Comparison of ENCODE assay signal across 1 cellular context in the genomic region with DNA sequence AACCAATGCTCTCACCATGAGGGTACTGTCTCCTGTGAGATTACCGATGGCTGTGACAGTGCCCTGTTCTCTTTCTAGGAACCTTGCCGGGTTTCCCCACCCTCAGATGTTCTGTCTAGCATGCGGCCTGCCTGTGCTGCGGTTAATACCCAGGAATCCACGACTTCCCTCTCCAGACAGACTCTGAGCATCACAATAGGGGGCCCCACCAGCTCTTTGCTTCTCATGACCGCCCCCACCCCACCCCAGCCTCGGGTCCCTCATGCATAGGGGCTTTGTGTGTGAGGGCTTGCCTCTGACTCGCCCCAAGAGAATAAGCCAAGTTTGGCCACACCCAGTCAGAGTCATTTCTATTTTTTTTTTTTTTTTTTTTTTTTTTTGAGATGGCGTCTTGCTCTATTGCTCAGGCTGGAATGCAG.
A peak's percentile ranks its signal among the peaks of the same experiment; 100 is the strongest.
TF ChIP-seq lines count a peak whose summit lies in the region.

No MANE protein-coding gene starts in this region.

TF ChIP-seq in GM12878, 131 proteins besides CTCF, POLR2A, EP300 and RAD21 (continued from another document and continues in another):
- TF ChIP-seq CREM (IDR thresholded peaks at IDR 0.05; ENCODE audit: low read depth): no peak
- TF ChIP-seq STAT1 (conservative IDR thresholded peaks at IDR 0.05): no peak
- peak; percentile 37 to 67; a peak in 2 of 4 replicates for TF ChIP-seq BHLHE40 (IDR thresholded peaks at IDR 0.05; ENCODE audit: borderline replicate concordance in 1 of 2, low read depth in 2 of 2, low read length in 1 of 2)
- TF ChIP-seq, protein P1, sequence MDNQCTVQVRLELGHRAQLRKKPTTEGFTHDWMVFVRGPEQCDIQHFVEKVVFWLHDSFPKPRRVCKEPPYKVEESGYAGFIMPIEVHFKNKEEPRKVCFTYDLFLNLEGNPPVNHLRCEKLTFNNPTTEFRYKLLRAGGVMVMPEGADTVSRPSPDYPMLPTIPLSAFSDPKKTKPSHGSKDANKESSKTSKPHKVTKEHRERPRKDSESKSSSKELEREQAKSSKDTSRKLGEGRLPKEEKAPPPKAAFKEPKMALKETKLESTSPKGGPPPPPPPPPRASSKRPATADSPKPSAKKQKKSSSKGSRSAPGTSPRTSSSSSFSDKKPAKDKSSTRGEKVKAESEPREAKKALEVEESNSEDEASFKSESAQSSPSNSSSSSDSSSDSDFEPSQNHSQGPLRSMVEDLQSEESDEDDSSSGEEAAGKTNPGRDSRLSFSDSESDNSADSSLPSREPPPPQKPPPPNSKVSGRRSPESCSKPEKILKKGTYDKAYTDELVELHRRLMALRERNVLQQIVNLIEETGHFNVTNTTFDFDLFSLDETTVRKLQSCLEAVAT (IDR thresholded peaks at IDR 0.05): 0 out of 2 replicates have a peak, but pooled peaks have one; percentile 50
- TF ChIP-seq POLR2AphosphoS5 (IDR thresholded peaks at IDR 0.05; ENCODE audit: low read length): no peak
- no peak for TF ChIP-seq ZNF217 (IDR thresholded peaks at IDR 0.05)
- TF ChIP-seq, protein P2, sequence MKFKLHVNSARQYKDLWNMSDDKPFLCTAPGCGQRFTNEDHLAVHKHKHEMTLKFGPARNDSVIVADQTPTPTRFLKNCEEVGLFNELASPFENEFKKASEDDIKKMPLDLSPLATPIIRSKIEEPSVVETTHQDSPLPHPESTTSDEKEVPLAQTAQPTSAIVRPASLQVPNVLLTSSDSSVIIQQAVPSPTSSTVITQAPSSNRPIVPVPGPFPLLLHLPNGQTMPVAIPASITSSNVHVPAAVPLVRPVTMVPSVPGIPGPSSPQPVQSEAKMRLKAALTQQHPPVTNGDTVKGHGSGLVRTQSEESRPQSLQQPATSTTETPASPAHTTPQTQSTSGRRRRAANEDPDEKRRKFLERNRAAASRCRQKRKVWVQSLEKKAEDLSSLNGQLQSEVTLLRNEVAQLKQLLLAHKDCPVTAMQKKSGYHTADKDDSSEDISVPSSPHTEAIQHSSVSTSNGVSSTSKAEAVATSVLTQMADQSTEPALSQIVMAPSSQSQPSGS (IDR thresholded peaks at IDR 0.05; ENCODE audit: low read length): no peak
- TF ChIP-seq JUNB (IDR thresholded peaks at IDR 0.05): peak; percentile 47
- TF ChIP-seq SIX5 (IDR thresholded peaks at IDR 0.05; ENCODE audit: low read depth, low read length, severe bottlenecking): no peak
- TF ChIP-seq ATF3 (IDR thresholded peaks at IDR 0.05; ENCODE audit: borderline replicate concordance, extremely low read depth, low read depth, low read length): no peak
- no peak for TF ChIP-seq BMI1 (IDR thresholded peaks at IDR 0.05; ENCODE audit: borderline replicate concordance)
- no peak for TF ChIP-seq EGR1 (IDR thresholded peaks at IDR 0.05; ENCODE audit: borderline replicate concordance in 1 of 2, low read depth in 2 of 2, low read length in 2 of 2)
- TF ChIP-seq SMAD5 (IDR thresholded peaks at IDR 0.05; ENCODE audit: low read depth): no peak
- TF ChIP-seq, protein P3, sequence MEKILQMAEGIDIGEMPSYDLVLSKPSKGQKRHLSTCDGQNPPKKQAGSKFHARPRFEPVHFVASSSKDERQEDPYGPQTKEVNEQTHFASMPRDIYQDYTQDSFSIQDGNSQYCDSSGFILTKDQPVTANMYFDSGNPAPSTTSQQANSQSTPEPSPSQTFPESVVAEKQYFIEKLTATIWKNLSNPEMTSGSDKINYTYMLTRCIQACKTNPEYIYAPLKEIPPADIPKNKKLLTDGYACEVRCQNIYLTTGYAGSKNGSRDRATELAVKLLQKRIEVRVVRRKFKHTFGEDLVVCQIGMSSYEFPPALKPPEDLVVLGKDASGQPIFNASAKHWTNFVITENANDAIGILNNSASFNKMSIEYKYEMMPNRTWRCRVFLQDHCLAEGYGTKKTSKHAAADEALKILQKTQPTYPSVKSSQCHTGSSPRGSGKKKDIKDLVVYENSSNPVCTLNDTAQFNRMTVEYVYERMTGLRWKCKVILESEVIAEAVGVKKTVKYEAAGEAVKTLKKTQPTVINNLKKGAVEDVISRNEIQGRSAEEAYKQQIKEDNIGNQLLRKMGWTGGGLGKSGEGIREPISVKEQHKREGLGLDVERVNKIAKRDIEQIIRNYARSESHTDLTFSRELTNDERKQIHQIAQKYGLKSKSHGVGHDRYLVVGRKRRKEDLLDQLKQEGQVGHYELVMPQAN (conservative IDR thresholded peaks at IDR 0.05): no peak
- no peak for TF ChIP-seq ZZZ3 (IDR thresholded peaks at IDR 0.05; ENCODE audit: control insufficient read depth, insufficient read length, low read depth)
- peak; percentile 90 for TF ChIP-seq ZNF384 (IDR thresholded peaks at IDR 0.05; ENCODE audit: borderline replicate concordance, low read depth, low read length)
- TF ChIP-seq, protein P4, sequence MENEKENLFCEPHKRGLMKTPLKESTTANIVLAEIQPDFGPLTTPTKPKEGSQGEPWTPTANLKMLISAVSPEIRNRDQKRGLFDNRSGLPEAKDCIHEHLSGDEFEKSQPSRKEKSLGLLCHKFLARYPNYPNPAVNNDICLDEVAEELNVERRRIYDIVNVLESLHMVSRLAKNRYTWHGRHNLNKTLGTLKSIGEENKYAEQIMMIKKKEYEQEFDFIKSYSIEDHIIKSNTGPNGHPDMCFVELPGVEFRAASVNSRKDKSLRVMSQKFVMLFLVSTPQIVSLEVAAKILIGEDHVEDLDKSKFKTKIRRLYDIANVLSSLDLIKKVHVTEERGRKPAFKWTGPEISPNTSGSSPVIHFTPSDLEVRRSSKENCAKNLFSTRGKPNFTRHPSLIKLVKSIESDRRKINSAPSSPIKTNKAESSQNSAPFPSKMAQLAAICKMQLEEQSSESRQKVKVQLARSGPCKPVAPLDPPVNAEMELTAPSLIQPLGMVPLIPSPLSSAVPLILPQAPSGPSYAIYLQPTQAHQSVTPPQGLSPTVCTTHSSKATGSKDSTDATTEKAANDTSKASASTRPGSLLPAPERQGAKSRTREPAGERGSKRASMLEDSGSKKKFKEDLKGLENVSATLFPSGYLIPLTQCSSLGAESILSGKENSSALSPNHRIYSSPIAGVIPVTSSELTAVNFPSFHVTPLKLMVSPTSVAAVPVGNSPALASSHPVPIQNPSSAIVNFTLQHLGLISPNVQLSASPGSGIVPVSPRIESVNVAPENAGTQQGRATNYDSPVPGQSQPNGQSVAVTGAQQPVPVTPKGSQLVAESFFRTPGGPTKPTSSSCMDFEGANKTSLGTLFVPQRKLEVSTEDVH (IDR thresholded peaks at IDR 0.05; ENCODE audit: low read depth, partially characterized antibody): no peak
- TF ChIP-seq LARP7 (IDR thresholded peaks at IDR 0.05): no peak
- TF ChIP-seq ESRRA (IDR thresholded peaks at IDR 0.05; ENCODE audit: low read length): no peak
- TF ChIP-seq MEF2A (IDR thresholded peaks at IDR 0.05; ENCODE audit: insufficient read depth, low read depth, low read length): no peak
- TF ChIP-seq E4F1 (IDR thresholded peaks at IDR 0.05; ENCODE audit: borderline replicate concordance, partially characterized antibody): no peak
- no peak for TF ChIP-seq ZNF622 (IDR thresholded peaks at IDR 0.05)
- peak; percentile 28; the same call in 1 of the 2 replicates for TF ChIP-seq MTA2 (IDR thresholded peaks at IDR 0.05; ENCODE audit: low read depth)
- TF ChIP-seq TAF1 (IDR thresholded peaks at IDR 0.05; ENCODE audit: borderline replicate concordance, low read depth, low read length): no peak
- TF ChIP-seq IKZF2 (IDR thresholded peaks at IDR 0.05): peak; percentile 12 to 39; a peak in 2 of 4 replicates
- TF ChIP-seq NBN (IDR thresholded peaks at IDR 0.05): peak; percentile 70; the same call in 1 of the 2 replicates
- no peak for TF ChIP-seq CEBPZ (IDR thresholded peaks at IDR 0.05; ENCODE audit: low read depth, low read length)
- no peak for TF ChIP-seq POLR2AphosphoS2 (IDR thresholded peaks at IDR 0.05; ENCODE audit: low read depth, low read length)
- TF ChIP-seq MEF2B (IDR thresholded peaks at IDR 0.05; ENCODE audit: partially characterized antibody, poor library complexity, severe bottlenecking): peak; percentile 60
- no peak for TF ChIP-seq ZBTB11 (CRISPR knock-in tag; IDR thresholded peaks at IDR 0.05)
- TF ChIP-seq SIN3A (IDR thresholded peaks at IDR 0.05; ENCODE audit: low read depth, low read length): no peak
- TF ChIP-seq SRF (IDR thresholded peaks at IDR 0.05; ENCODE audit: low read depth in 2 of 2, low read length in 2 of 2): no peak
- TF ChIP-seq, protein P5, sequence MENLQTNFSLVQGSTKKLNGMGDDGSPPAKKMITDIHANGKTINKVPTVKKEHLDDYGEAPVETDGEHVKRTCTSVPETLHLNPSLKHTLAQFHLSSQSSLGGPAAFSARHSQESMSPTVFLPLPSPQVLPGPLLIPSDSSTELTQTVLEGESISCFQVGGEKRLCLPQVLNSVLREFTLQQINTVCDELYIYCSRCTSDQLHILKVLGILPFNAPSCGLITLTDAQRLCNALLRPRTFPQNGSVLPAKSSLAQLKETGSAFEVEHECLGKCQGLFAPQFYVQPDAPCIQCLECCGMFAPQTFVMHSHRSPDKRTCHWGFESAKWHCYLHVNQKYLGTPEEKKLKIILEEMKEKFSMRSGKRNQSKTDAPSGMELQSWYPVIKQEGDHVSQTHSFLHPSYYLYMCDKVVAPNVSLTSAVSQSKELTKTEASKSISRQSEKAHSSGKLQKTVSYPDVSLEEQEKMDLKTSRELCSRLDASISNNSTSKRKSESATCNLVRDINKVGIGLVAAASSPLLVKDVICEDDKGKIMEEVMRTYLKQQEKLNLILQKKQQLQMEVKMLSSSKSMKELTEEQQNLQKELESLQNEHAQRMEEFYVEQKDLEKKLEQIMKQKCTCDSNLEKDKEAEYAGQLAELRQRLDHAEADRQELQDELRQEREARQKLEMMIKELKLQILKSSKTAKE (IDR thresholded peaks at IDR 0.05; ENCODE audit: low read depth, poor library complexity, severe bottlenecking): no peak
- TF ChIP-seq RELA (IDR thresholded peaks at IDR 0.05; ENCODE audit: borderline replicate concordance, partially characterized antibody): no peak
- TF ChIP-seq ETV6 (conservative IDR thresholded peaks at IDR 0.05 in 1 of 2, IDR thresholded peaks at IDR 0.05 in 1 of 2; ENCODE audit: borderline replicate concordance in 1 of 2, low read depth in 1 of 2): no peak
- no peak for TF ChIP-seq RAD51 (IDR thresholded peaks at IDR 0.05)
